8 cellular contexts compared by ENCODE assay signal in the genomic region with DNA sequence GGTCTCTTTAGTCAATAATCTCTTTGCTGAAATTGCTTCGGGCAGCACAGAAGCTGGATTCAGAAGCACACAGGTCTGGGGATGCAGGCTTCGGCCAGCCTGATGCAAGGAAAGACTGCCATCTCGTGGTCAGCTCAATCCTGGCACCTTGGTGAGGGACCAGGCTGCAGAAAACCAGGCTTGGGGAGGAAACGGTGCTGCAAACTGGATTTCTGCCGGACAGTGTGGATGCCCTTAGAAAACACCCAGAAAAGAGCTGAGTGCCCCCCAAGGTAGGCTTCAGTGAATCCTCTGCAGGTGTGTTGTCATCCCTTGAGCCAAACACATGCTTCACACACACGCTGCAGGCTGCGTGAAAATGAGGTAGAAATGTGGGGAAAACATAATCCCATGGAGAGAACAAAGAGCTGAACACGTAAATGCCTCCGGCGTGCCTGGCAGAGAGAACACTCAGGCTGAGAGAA.
DNase-seq lines count a peak whose midpoint lies in the region; ATAC-seq and TF ChIP-seq lines count a peak whose summit lies in the region.

No MANE protein-coding gene starts in this region.

- POLR2A ChIA-PET in Panc1 (lab: Charles Lee) = no interaction called here

- no peaks in the 10 kb centered on the region for H3K4me1 Mint-ChIP-seq in activated naive CD4-positive, alpha-beta T cell treated with anti-CD3 and anti-CD28 coated beads, Interleukin-2, amount 10 ng/mL, durations not matched to agents 7 days and 5 days
- no peaks in the 10 kb centered on the region for H3K4me1 Mint-ChIP-seq in immature natural killer cell

- no peak overlapping the region for H3K27ac Mint-ChIP-seq in activated naive CD4-positive, alpha-beta T cell treated with anti-CD3 and anti-CD28 coated beads, Interleukin-2, amount 10 ng/mL, durations not matched to agents 7 days and 5 days
- no peak overlapping the region for H3K27ac Mint-ChIP-seq in immature natural killer cell

- in situ Hi-C loops in Panc1 (cut with HindIII; ENCODE audit: low pct_unique_long_range_greater_than_20kb, low sequenced_read_pairs) = no loop called here

- peaks cover 18% of the 10 kb centered on the region for H3K27me3 Mint-ChIP-seq in activated naive CD4-positive, alpha-beta T cell treated with anti-CD3 and anti-CD28 coated beads, Interleukin-2, amount 10 ng/mL, durations not matched to agents 7 days and 5 days
- H3K27me3 Mint-ChIP-seq in immature natural killer cell (ENCODE audit: low read depth in 3 of 3) = peaks cover 0 to 8% (median 3%) of the 10 kb centered on the region in 3 donors

- no peaks in the 10 kb centered on the region for H3K36me3 ChIP-seq in Panc1 (ENCODE audit: control insufficient read depth, insufficient read depth, low read length)

- peak; percentile 65 for DNase-seq in AG08396 (ENCODE audit: low spot score)
- DNase-seq in HS-27A (ENCODE audit: low read depth) = peak; percentile 22
- DNase-seq in Panc1 (ENCODE audit: low read depth, low spot score) = peak; percentile 42
- DNase-seq in activated naive CD4-positive, alpha-beta T cell treated with anti-CD3 and anti-CD28 coated beads, Interleukin-2, amount 10 ng/mL, durations not matched to agents 7 days and 5 days = peak; percentile 61
- DNase-seq in head of caudate nucleus = peak; percentile 72 to 96 (median 88)
- peak; percentile 74 for DNase-seq in sciatic nerve (ENCODE audit: low spot score)
- DNase-seq in immature natural killer cell = no peak

- CTCF ChIA-PET in Panc1 (lab: Charles Lee) = interaction anchor here (0.7 to 1.5 kb wide), 3 partner anchors 13 to 380 kb away, joined by 3 to 4 read pairs (median 3); no protein-coding TSS in a partner anchor
- CTCF ChIA-PET in activated naive CD4-positive, alpha-beta T cell treated with anti-CD3 and anti-CD28 coated beads, Interleukin-2, amount 10 ng/mL, durations not matched to agents 7 days and 5 days (lab: Charles Lee) = interaction anchor here (0.9 to 3.5 kb wide), 9 partner anchors 13 to 381 kb away, joined by 3 to 19 read pairs (median 4); no protein-coding TSS in a partner anchor

- H3K4me3 ChIP-seq in Panc1 (ENCODE audit: low read depth in 2 of 2, low read length in 2 of 2) = no peak overlapping the region

- no peaks in the 10 kb centered on the region for H3K36me3 Mint-ChIP-seq in activated naive CD4-positive, alpha-beta T cell treated with anti-CD3 and anti-CD28 coated beads, Interleukin-2, amount 10 ng/mL, durations not matched to agents 7 days and 5 days
- H3K36me3 Mint-ChIP-seq in immature natural killer cell = no peaks in the 10 kb centered on the region

- H3K4me1 ChIP-seq in Panc1 (ENCODE audit: control insufficient read depth, insufficient read depth, low read length) = no peaks in the 10 kb centered on the region

- H3K9me3 ChIP-seq in Panc1 (ENCODE audit: control insufficient read depth, insufficient read depth, low read depth, low read length) = no peaks in the 10 kb centered on the region

- intact Hi-C loops in Panc1 (cut with micrococcal nuclease; ENCODE audit: unreplicated experiment) = loop anchor here (5.0 to 10.0 kb wide), 2 partner anchors 378 to 751 kb away; no protein-coding TSS in a partner anchor
- intact Hi-C loops in head of caudate nucleus (cut with DNase I) = loop anchor here (5.0 to 10.0 kb wide), 5 partner anchors 48 to 761 kb away; no protein-coding TSS in a partner anchor
- intact Hi-C loops in sciatic nerve (cut with DNase I) = no loop called here

- peak; percentile 91 for TF ChIP-seq CTCF in Panc1 (IDR thresholded peaks at IDR 0.05)

- BruUV-seq in Panc1 (replicated peaks; lab: Mats Ljungman, UMichigan) = no TSS peak

- H3K4me3 Mint-ChIP-seq in activated naive CD4-positive, alpha-beta T cell treated with anti-CD3 and anti-CD28 coated beads, Interleukin-2, amount 10 ng/mL, durations not matched to agents 7 days and 5 days = no peak overlapping the region
- no peak overlapping the region for H3K4me3 Mint-ChIP-seq in immature natural killer cell

- H3K27me3 ChIP-seq in Panc1 (ENCODE audit: control insufficient read depth, insufficient read depth, low read length) = no peaks in the 10 kb centered on the region; the same call in none of the 2 replicates

- no peaks in the 10 kb centered on the region for H3K9me3 Mint-ChIP-seq in activated naive CD4-positive, alpha-beta T cell treated with anti-CD3 and anti-CD28 coated beads, Interleukin-2, amount 10 ng/mL, durations not matched to agents 7 days and 5 days
- peaks cover 0 to 3% (median 0%) of the 10 kb centered on the region in 6 donors for H3K9me3 Mint-ChIP-seq in immature natural killer cell

- no peak overlapping the region for H3K27ac ChIP-seq in Panc1 (ENCODE audit: low read length)

- ATAC-seq in GM18498 (IDR thresholded peaks at IDR 0.05; ENCODE audit: unreplicated experiment) = peak; percentile 72
- peak; percentile 97 for ATAC-seq in Panc1
- peak; percentile 62 for ATAC-seq in sciatic nerve

Comparison
In these comparisons a context has a peak if more than half of its experiments do, and no peak if none do; other contexts are left out.
1. DNase-seq: peak in AG08396 (single experiment), HS-27A (single experiment), Panc1 (single experiment), activated naive CD4-positive, alpha-beta T cell treated with anti-CD3 and anti-CD28 coated beads, Interleukin-2, amount 10 ng/mL, durations not matched to agents 7 days and 5 days (single experiment), head of caudate nucleus (42 of 42) and sciatic nerve (single experiment); none in immature natural killer cell (0 of 3).
2. Peak in every context shown above with its lines, with median percentiles within 50 percentile points of each other: ATAC-seq.